In genomic region chr10:107546239-107546638, GRCh38 we compare ENCODE assay signal across 16 cellular contexts.
DNase-seq lines count a peak whose midpoint lies in the region; FAIRE-seq and TF ChIP-seq lines count a peak whose summit lies in the region.
"Had no signal": no experiment of that assay in that cellular context is flagged by ENCODE, and none has a peak within 500 bp of the region (broad histone marks: within the 10 kb centered on the region; RNA-seq: fewer than 3 reads in every experiment).

No MANE protein-coding gene starts in this region.

- no peak overlapping the region for H3K9ac ChIP-seq in astrocyte (ENCODE audit: low read length)
- H3K9ac ChIP-seq: parathyroid adenoma had no signal

- no peak for TF ChIP-seq CTCF in AG10803 (conservative IDR thresholded peaks at IDR 0.05; ENCODE audit: low read length)
- no peak for TF ChIP-seq CTCF in astrocyte (IDR thresholded peaks at IDR 0.05; ENCODE audit: insufficient read depth, low read depth, low read length)
- no peak for TF ChIP-seq CTCF in kidney epithelial cell (IDR thresholded peaks at IDR 0.05; ENCODE audit: insufficient read depth, low read length, poor library complexity, severe bottlenecking)
- no peak for TF ChIP-seq CTCF in suprapubic skin (IDR thresholded peaks at IDR 0.05)

- H3K27me3 ChIP-seq in astrocyte (ENCODE audit: insufficient read depth, low read length) = no peaks in the 10 kb centered on the region
- H3K27me3 ChIP-seq in kidney epithelial cell (ENCODE audit: control insufficient read depth, insufficient read depth, low read length) = no peaks in the 10 kb centered on the region
- no peaks in the 10 kb centered on the region for H3K27me3 ChIP-seq in suprapubic skin

- peak overlapping the region; percentile 23 for H3K4me2 ChIP-seq in astrocyte (ENCODE audit: low read length)

- no peaks in the 10 kb centered on the region for H4K20me1 ChIP-seq in astrocyte (ENCODE audit: insufficient read depth, low read length)

- H3K27ac ChIP-seq in astrocyte (ENCODE audit: low read depth, low read length) (peak overlapping the region; percentile 9), suprapubic skin (no peak overlapping the region)
- H3K27ac ChIP-seq: heart right ventricle, parathyroid adenoma had no signal

- no peaks in the 10 kb centered on the region for H3K36me3 Mint-ChIP-seq in astrocyte (ENCODE audit: low read depth, unreplicated experiment)
- H3K36me3 Mint-ChIP-seq in activated T-cell treated with anti-CD3 and anti-CD28 coated beads, Interleukin-2, amount 50 U/mL, for 24 hours (ENCODE audit: low read depth) = no peaks in the 10 kb centered on the region
- H3K36me3 Mint-ChIP-seq: activated naive CD8-positive, alpha-beta T cell treated with anti-CD3 and anti-CD28 coated beads, Interleukin-2, amount 10 ng/mL, durations not matched to agents 7 days and 5 days; CD14-positive monocyte had no signal

- no peaks in the 10 kb centered on the region for H3K36me3 ChIP-seq in astrocyte (ENCODE audit: insufficient read depth, low read length)
- H3K36me3 ChIP-seq in kidney epithelial cell (ENCODE audit: control insufficient read depth, insufficient read depth, low read length) = no peaks in the 10 kb centered on the region
- H3K36me3 ChIP-seq in suprapubic skin = no peaks in the 10 kb centered on the region
- H3K36me3 ChIP-seq: heart right ventricle had no signal

- FAIRE-seq in astrocyte (lab: Jason Lieb, UNC) = no peak
- FAIRE-seq: TTC549 had no signal

- H3K27me3 Mint-ChIP-seq in astrocyte (ENCODE audit: low read depth, unreplicated experiment) = no peaks in the 10 kb centered on the region
- H3K27me3 Mint-ChIP-seq in activated T-cell treated with anti-CD3 and anti-CD28 coated beads, Interleukin-2, amount 50 U/mL, for 24 hours = no peaks in the 10 kb centered on the region
- H3K27me3 Mint-ChIP-seq: activated naive CD8-positive, alpha-beta T cell treated with anti-CD3 and anti-CD28 coated beads, Interleukin-2, amount 10 ng/mL, durations not matched to agents 7 days and 5 days had no signal

- 16% methylated on average over 1 of the region's 1 CpG for WGBS in suprapubic skin

- H3K9me3 Mint-ChIP-seq in astrocyte (ENCODE audit: unreplicated experiment) = peaks cover 2% of the 10 kb centered on the region
- peaks cover 10% of the 10 kb centered on the region for H3K9me3 Mint-ChIP-seq in activated T-cell treated with anti-CD3 and anti-CD28 coated beads, Interleukin-2, amount 50 U/mL, for 24 hours

- H2AFZ ChIP-seq in astrocyte (ENCODE audit: low read depth, low read length) = no peak overlapping the region
- H2AFZ ChIP-seq: parathyroid adenoma had no signal

- in situ Hi-C loops in G401 (cut with HindIII; ENCODE audit: low sequenced_read_pairs) = no loop called here

- H3K9me3 ChIP-seq in astrocyte (ENCODE audit: insufficient read depth, low read depth, low read length) = no peaks in the 10 kb centered on the region
- H3K9me3 ChIP-seq in suprapubic skin = no peaks in the 10 kb centered on the region

- H3K4me1 ChIP-seq in astrocyte (ENCODE audit: insufficient read depth, low read length) (peaks cover 14% of the 10 kb centered on the region), suprapubic skin (no peaks in the 10 kb centered on the region)
- H3K4me1 ChIP-seq: heart right ventricle, parathyroid adenoma had no signal

- no peaks in the 10 kb centered on the region for H3K79me2 ChIP-seq in astrocyte (ENCODE audit: insufficient read depth, low read length)
- H3K79me2 ChIP-seq: parathyroid adenoma had no signal

- no peak for TF ChIP-seq POLR2A in suprapubic skin (IDR thresholded peaks at IDR 0.05)

- H3K4me3 Mint-ChIP-seq in astrocyte (ENCODE audit: unreplicated experiment) = peak overlapping the region; percentile 18
- H3K4me3 Mint-ChIP-seq in activated T-cell treated with anti-CD3 and anti-CD28 coated beads, Interleukin-2, amount 50 U/mL, for 24 hours = no peak overlapping the region
- H3K4me3 Mint-ChIP-seq: activated naive CD8-positive, alpha-beta T cell treated with anti-CD3 and anti-CD28 coated beads, Interleukin-2, amount 10 ng/mL, durations not matched to agents 7 days and 5 days; CD14-positive monocyte had no signal

- DNase-seq in AG10803 (ENCODE audit: low read depth) (peak; percentile 42), M059J (ENCODE audit: low read depth) (peak; percentile 70), astrocyte (ENCODE audit: low read depth) (peak; percentile 49), kidney epithelial cell (ENCODE audit: low read depth) (peak; percentile 65), pons (ENCODE audit: low spot score) (no peak), G401 (ENCODE audit: low spot score) (no peak), suprapubic skin (ENCODE audit: low spot score in 2 of 2) (no peak)
- no peak for DNase-seq in activated T-cell treated with anti-CD3 and anti-CD28 coated beads, Interleukin-2, amount 50 U/mL, for 24 hours
- DNase-seq: activated naive CD8-positive, alpha-beta T cell treated with anti-CD3 and anti-CD28 coated beads, Interleukin-2, amount 10 ng/mL, durations not matched to agents 7 days and 5 days; heart right ventricle; NCI-H1694; stimulated activated CD4-positive, alpha-beta T cell treated with anti-CD3 and anti-CD28 coated beads, Interleukin-2, amount 100 ng/mL, for 48 hours; stimulated activated naive CD4-positive, alpha-beta T cell treated with Interleukin-2 at 50 U/mL for 16 hours had no signal

- H3K27ac Mint-ChIP-seq in astrocyte (ENCODE audit: unreplicated experiment) = peak overlapping the region; percentile 90
- H3K27ac Mint-ChIP-seq in activated T-cell treated with anti-CD3 and anti-CD28 coated beads, Interleukin-2, amount 50 U/mL, for 24 hours = no peak overlapping the region
- H3K27ac Mint-ChIP-seq: activated naive CD8-positive, alpha-beta T cell treated with anti-CD3 and anti-CD28 coated beads, Interleukin-2, amount 10 ng/mL, durations not matched to agents 7 days and 5 days; CD14-positive monocyte had no signal

- H3K4me3 ChIP-seq in AG10803 (ENCODE audit: low read length) (no peak overlapping the region), astrocyte (ENCODE audit: insufficient read depth, low read depth, low read length) (no peak overlapping the region), kidney epithelial cell (ENCODE audit: low read depth, low read length) (no peak overlapping the region), suprapubic skin (no peak overlapping the region)
- H3K4me3 ChIP-seq: heart right ventricle had no signal

- peaks cover 19% of the 10 kb centered on the region for H3K4me1 Mint-ChIP-seq in astrocyte (ENCODE audit: low read depth, unreplicated experiment)
- H3K4me1 Mint-ChIP-seq in activated T-cell treated with anti-CD3 and anti-CD28 coated beads, Interleukin-2, amount 50 U/mL, for 24 hours (ENCODE audit: low read depth) = no peaks in the 10 kb centered on the region
- H3K4me1 Mint-ChIP-seq: activated naive CD8-positive, alpha-beta T cell treated with anti-CD3 and anti-CD28 coated beads, Interleukin-2, amount 10 ng/mL, durations not matched to agents 7 days and 5 days; CD14-positive monocyte had no signal

- TF ChIP-seq EP300 in suprapubic skin (IDR thresholded peaks at IDR 0.05) = no peak

Comparison
In these comparisons a context has a peak if more than half of its experiments do, and no peak if none do; other contexts are left out.
1. DNase-seq: peak in AG10803 (single experiment), M059J (single experiment), astrocyte (single experiment) and kidney epithelial cell (single experiment); none in pons (single experiment), G401 (single experiment), activated T-cell treated with anti-CD3 and anti-CD28 coated beads, Interleukin-2, amount 50 U/mL, for 24 hours (single experiment) and suprapubic skin (0 of 2).